18 cellular contexts compared by ENCODE assay signal in genomic region chr13:42266464-42266863, GRCh38. TPM values are rescaled to one million over a fixed set of nuclear protein-coding genes. Genes with fewer than 3 reads are reported as not detected.
A peak's percentile ranks its signal among the peaks of the same experiment; 100 is the strongest.
DNase-seq lines count a peak whose midpoint lies in the region; ATAC-seq, FAIRE-seq and TF ChIP-seq lines count a peak whose summit lies in the region.
"Had no signal": no experiment of that assay in that cellular context is flagged by ENCODE, and none has a peak within 500 bp of the region (broad histone marks: within the 10 kb centered on the region; RNA-seq: fewer than 3 reads in every experiment).

No MANE protein-coding gene starts in this region.

- WGBS in pancreas, 2 donors = 58 to 61% methylated on average over 3 of the region's 3 CpGs

- H3K4me1 ChIP-seq in cardiac muscle cell (ENCODE audit: low read depth) (no peaks in the 10 kb centered on the region), right atrium auricular region (peaks cover 0 to 12% of the 10 kb centered on the region in 2 donors), upper lobe of right lung (no peaks in the 10 kb centered on the region), pancreas (no peaks in the 10 kb centered on the region)

- H3K27ac ChIP-seq in cardiac muscle cell (no peak overlapping the region), right atrium auricular region (no peak overlapping the region), upper lobe of right lung (no peak overlapping the region), pancreas (no peak overlapping the region)
- H3K27ac ChIP-seq: A549 had no signal

- no peaks in the 10 kb centered on the region for H3K27me3 ChIP-seq in cardiac muscle cell
- H3K27me3 ChIP-seq in right atrium auricular region = no peaks in the 10 kb centered on the region
- H3K27me3 ChIP-seq in upper lobe of right lung = no peaks in the 10 kb centered on the region
- H3K27me3 ChIP-seq in pancreas = no peaks in the 10 kb centered on the region

- H3K4me3 ChIP-seq in cardiac muscle cell = no peak overlapping the region
- no peak overlapping the region for H3K4me3 ChIP-seq in right atrium auricular region
- no peak overlapping the region for H3K4me3 ChIP-seq in upper lobe of right lung
- H3K4me3 ChIP-seq in pancreas = no peak overlapping the region
- H3K4me3 ChIP-seq: A549, esophagus muscularis mucosa, GM12878 had no signal

- no peaks in the 10 kb centered on the region for H3K9me3 ChIP-seq in cardiac muscle cell (ENCODE audit: low read depth)
- H3K9me3 ChIP-seq in right atrium auricular region = no peaks in the 10 kb centered on the region
- H3K9me3 ChIP-seq in upper lobe of right lung = no peaks in the 10 kb centered on the region
- H3K9me3 ChIP-seq in pancreas = no peaks in the 10 kb centered on the region
- H3K9me3 ChIP-seq: A549, esophagus muscularis mucosa had no signal

- intact Hi-C loops in upper lobe of right lung (cut with DNase I) (no loop called here), pancreas (cut with DNase I) (no loop called here)

- ATAC-seq in upper lobe of right lung (peak; percentile 38), HG02840 (IDR thresholded peaks at IDR 0.05; ENCODE audit: low FRiP score, unreplicated experiment) (no peak), pancreas (no peak), GM18907 (IDR thresholded peaks at IDR 0.05; ENCODE audit: unreplicated experiment) (no peak)
- ATAC-seq: A549; activated CD8-positive, alpha-beta T cell treated with anti-CD3 and anti-CD28 coated beads, Interleukin-2, amount 10 ng/mL, durations not matched to agents 7 days and 5 days; GM12878; Panc1 had no signal

- TF ChIP-seq CTCF in cardiac muscle cell (IDR thresholded peaks at IDR 0.05; ENCODE audit: low read depth, low read length) (no peak), right atrium auricular region (IDR thresholded peaks at IDR 0.05) (no peak), upper lobe of right lung (IDR thresholded peaks at IDR 0.05) (no peak), pancreas (IDR thresholded peaks at IDR 0.05) (no peak)

- DNase-seq in cardiac muscle cell (ENCODE audit: low read depth in 1 of 2, low spot score in 1 of 2) (peak; percentile 30 to 81), right atrium auricular region (ENCODE audit: low spot score) (no peak), astrocyte of the hippocampus (ENCODE audit: low read depth, low spot score) (peak; percentile 28), iPS-NIHi11 (ENCODE audit: low spot score) (peak; percentile 8), upper lobe of right lung (no peak), pancreas (no peak)
- DNase-seq: activated CD8-positive, alpha-beta T cell treated with anti-CD3 and anti-CD28 coated beads, Interleukin-2, amount 10 ng/mL, durations not matched to agents 7 days and 5 days; activated gamma-delta T cell treated with Interleukin-2 at 50 U/mL for 16 hours; DMS 273 treated with DMSO at 0.1 percent for 48 hours; GOT3; islet precursor cell; NCI-H1092 had no signal

- H3K36me3 ChIP-seq in cardiac muscle cell (no peaks in the 10 kb centered on the region), right atrium auricular region (no peaks in the 10 kb centered on the region), upper lobe of right lung (no peaks in the 10 kb centered on the region), pancreas (no peaks in the 10 kb centered on the region)
- H3K36me3 ChIP-seq: esophagus muscularis mucosa had no signal

- no peak for FAIRE-seq in pancreas (lab: Jason Lieb, UNC)
- FAIRE-seq: A549, GM12878 had no signal

RNA-seq across cellular contexts. Expression of gene AKAP11, which starts 5.5 kb away (rescaled TPM):
- total RNA-seq in cardiac muscle cell (10.1 and 15.3 TPM in 2 replicates), right atrium auricular region (10 to 100 TPM; 24.2 to 30.4 TPM), upper lobe of right lung (37.2 TPM), pancreas (10 to 100 TPM in 2 of 6 donors, 1 to 10 TPM in 4; 6.6 to 15.5 (median 8.6) TPM)
- polyA plus RNA-seq in cardiac muscle cell (3.3 and 5.6 TPM in 2 replicates), pancreas (1 to 10 TPM; 3.0 to 8.6 TPM)

Comparison
In these comparisons a context has a peak if more than half of its experiments do, and no peak if none do; other contexts are left out.
1. DNase-seq: peak in cardiac muscle cell (2 of 2), astrocyte of the hippocampus (single experiment) and iPS-NIHi11 (single experiment); none in right atrium auricular region (single experiment), upper lobe of right lung (single experiment) and pancreas (0 of 6).